In genomic region chr6:43503443-43503842, GRCh38 we compare ENCODE assay signal across 1 cellular context.
TF ChIP-seq lines count a peak whose summit lies in the region.

No MANE protein-coding gene starts in this region.

TF ChIP-seq in K562, 482 proteins besides CTCF, POLR2A, EP300 and RAD21:
- no peak for TF ChIP-seq STAG1 (CRISPR knock-in tag; IDR thresholded peaks at IDR 0.05; ENCODE audit: borderline replicate concordance)
- TF ChIP-seq ILF3 (IDR thresholded peaks at IDR 0.05; ENCODE audit: borderline replicate concordance), result no peak
- TF ChIP-seq FOXP1 (CRISPR knock-in tag; IDR thresholded peaks at IDR 0.05), result no peak
